ENCODE assay signal across 1 cellular context in the genomic region with DNA sequence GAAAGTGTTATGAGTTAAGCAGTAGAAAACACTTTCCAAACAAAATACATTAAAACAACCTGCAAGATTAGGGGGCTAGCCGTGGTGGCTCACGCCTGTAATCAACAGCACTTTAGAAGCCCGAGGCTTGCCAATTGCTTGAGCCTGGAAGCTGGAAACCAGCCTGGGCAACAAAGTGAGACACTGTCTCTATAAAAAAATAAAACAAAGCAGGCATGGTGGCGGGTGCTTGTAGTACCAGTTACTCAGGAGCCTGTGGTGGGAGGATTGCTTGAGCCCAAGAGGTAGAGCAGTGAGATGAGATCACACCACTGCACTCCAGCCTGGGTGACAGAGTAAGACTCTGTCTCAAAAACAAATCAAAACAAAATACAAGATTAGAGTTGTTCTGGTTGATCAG.
TF ChIP-seq lines count a peak whose summit lies in the region.

No MANE protein-coding gene starts in this region.

TF ChIP-seq in GM23338, 12 proteins besides CTCF, POLR2A, EP300 and RAD21 (continued from another document):
- TF ChIP-seq, protein P1, sequence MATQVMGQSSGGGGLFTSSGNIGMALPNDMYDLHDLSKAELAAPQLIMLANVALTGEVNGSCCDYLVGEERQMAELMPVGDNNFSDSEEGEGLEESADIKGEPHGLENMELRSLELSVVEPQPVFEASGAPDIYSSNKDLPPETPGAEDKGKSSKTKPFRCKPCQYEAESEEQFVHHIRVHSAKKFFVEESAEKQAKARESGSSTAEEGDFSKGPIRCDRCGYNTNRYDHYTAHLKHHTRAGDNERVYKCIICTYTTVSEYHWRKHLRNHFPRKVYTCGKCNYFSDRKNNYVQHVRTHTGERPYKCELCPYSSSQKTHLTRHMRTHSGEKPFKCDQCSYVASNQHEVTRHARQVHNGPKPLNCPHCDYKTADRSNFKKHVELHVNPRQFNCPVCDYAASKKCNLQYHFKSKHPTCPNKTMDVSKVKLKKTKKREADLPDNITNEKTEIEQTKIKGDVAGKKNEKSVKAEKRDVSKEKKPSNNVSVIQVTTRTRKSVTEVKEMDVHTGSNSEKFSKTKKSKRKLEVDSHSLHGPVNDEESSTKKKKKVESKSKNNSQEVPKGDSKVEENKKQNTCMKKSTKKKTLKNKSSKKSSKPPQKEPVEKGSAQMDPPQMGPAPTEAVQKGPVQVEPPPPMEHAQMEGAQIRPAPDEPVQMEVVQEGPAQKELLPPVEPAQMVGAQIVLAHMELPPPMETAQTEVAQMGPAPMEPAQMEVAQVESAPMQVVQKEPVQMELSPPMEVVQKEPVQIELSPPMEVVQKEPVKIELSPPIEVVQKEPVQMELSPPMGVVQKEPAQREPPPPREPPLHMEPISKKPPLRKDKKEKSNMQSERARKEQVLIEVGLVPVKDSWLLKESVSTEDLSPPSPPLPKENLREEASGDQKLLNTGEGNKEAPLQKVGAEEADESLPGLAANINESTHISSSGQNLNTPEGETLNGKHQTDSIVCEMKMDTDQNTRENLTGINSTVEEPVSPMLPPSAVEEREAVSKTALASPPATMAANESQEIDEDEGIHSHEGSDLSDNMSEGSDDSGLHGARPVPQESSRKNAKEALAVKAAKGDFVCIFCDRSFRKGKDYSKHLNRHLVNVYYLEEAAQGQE (IDR thresholded peaks at IDR 0.05; ENCODE audit: unreplicated experiment) = no peak
- TF ChIP-seq NANOG (IDR thresholded peaks at IDR 0.05; ENCODE audit: borderline replicate concordance) (no peak), POLR2AphosphoS5 (IDR thresholded peaks at IDR 0.05; ENCODE audit: low read depth) (no peak), JUNB (IDR thresholded peaks at IDR 0.05; ENCODE audit: unreplicated experiment) (no peak), EZH2phosphoT487 (IDR thresholded peaks at IDR 0.05; ENCODE audit: unreplicated experiment) (no peak)
- TF ChIP-seq, protein P2, sequence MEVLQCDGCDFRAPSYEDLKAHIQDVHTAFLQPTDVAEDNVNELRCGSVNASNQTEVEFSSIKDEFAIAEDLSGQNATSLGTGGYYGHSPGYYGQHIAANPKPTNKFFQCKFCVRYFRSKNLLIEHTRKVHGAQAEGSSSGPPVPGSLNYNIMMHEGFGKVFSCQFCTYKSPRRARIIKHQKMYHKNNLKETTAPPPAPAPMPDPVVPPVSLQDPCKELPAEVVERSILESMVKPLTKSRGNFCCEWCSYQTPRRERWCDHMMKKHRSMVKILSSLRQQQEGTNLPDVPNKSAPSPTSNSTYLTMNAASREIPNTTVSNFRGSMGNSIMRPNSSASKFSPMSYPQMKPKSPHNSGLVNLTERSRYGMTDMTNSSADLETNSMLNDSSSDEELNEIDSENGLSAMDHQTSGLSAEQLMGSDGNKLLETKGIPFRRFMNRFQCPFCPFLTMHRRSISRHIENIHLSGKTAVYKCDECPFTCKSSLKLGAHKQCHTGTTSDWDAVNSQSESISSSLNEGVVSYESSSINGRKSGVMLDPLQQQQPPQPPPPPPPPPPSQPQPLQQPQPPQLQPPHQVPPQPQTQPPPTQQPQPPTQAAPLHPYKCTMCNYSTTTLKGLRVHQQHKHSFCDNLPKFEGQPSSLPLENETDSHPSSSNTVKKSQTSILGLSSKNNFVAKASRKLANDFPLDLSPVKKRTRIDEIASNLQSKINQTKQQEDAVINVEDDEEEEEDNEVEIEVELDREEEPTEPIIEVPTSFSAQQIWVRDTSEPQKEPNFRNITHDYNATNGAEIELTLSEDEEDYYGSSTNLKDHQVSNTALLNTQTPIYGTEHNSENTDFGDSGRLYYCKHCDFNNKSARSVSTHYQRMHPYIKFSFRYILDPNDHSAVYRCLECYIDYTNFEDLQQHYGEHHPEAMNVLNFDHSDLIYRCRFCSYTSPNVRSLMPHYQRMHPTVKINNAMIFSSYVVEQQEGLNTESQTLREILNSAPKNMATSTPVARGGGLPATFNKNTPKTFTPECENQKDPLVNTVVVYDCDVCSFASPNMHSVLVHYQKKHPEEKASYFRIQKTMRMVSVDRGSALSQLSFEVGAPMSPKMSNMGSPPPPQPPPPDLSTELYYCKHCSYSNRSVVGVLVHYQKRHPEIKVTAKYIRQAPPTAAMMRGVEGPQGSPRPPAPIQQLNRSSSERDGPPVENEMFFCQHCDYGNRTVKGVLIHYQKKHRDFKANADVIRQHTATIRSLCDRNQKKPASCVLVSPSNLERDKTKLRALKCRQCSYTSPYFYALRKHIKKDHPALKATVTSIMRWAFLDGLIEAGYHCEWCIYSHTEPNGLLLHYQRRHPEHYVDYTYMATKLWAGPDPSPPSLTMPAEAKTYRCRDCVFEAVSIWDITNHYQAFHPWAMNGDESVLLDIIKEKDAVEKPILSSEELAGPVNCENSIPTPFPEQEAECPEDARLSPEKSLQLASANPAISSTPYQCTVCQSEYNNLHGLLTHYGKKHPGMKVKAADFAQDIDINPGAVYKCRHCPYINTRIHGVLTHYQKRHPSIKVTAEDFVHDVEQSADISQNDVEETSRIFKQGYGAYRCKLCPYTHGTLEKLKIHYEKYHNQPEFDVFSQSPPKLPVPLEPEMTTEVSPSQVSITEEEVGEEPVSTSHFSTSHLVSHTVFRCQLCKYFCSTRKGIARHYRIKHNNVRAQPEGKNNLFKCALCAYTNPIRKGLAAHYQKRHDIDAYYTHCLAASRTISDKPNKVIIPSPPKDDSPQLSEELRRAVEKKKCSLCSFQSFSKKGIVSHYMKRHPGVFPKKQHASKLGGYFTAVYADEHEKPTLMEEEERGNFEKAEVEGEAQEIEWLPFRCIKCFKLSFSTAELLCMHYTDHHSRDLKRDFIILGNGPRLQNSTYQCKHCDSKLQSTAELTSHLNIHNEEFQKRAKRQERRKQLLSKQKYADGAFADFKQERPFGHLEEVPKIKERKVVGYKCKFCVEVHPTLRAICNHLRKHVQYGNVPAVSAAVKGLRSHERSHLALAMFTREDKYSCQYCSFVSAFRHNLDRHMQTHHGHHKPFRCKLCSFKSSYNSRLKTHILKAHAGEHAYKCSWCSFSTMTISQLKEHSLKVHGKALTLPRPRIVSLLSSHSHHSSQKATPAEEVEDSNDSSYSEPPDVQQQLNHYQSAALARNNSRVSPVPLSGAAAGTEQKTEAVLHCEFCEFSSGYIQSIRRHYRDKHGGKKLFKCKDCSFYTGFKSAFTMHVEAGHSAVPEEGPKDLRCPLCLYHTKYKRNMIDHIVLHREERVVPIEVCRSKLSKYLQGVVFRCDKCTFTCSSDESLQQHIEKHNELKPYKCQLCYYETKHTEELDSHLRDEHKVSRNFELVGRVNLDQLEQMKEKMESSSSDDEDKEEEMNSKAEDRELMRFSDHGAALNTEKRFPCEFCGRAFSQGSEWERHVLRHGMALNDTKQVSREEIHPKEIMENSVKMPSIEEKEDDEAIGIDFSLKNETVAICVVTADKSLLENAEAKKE (CRISPR knock-in tag; IDR thresholded peaks at IDR 0.05) = no peak
TF ChIP-seq in GM23338: peak in this region for 0.
